Comparison of ENCODE assay signal across 18 cellular contexts in genomic region chr6:48835421-48835958, GRCh38.
DNase-seq lines count a peak whose midpoint lies in the region; ATAC-seq and TF ChIP-seq lines count a peak whose summit lies in the region.
"Had no signal": no experiment of that assay in that cellular context is flagged by ENCODE, and none has a peak within 500 bp of the region (broad histone marks: within the 10 kb centered on the region; RNA-seq: fewer than 3 reads in every experiment).

No MANE protein-coding gene starts in this region.

- no peaks in the 10 kb centered on the region for H3K27me3 Mint-ChIP-seq in activated CD4-positive, alpha-beta memory T cell treated with anti-CD3 and anti-CD28 coated beads for 36 hours
- H3K27me3 Mint-ChIP-seq: activated B cell treated with CpG ODN at 0.5 μM for 24 hours; CD4-positive, CD25-positive, alpha-beta regulatory T cell had no signal

- peaks cover 13% of the 10 kb centered on the region for H3K9me3 Mint-ChIP-seq in activated CD4-positive, alpha-beta memory T cell treated with anti-CD3 and anti-CD28 coated beads for 36 hours

- intact Hi-C loops in activated CD4-positive, alpha-beta memory T cell treated with anti-CD3 and anti-CD28 coated beads for 36 hours (cut with micrococcal nuclease): no loop called here

- no peaks in the 10 kb centered on the region for H3K36me3 Mint-ChIP-seq in activated CD4-positive, alpha-beta memory T cell treated with anti-CD3 and anti-CD28 coated beads for 36 hours
- H3K36me3 Mint-ChIP-seq: CD4-positive, CD25-positive, alpha-beta regulatory T cell had no signal

- CTCF ChIA-PET in activated CD4-positive, alpha-beta memory T cell treated with anti-CD3 and anti-CD28 coated beads for 36 hours (lab: Charles Lee): no interaction called here

- POLR2A ChIA-PET in activated CD4-positive, alpha-beta memory T cell treated with anti-CD3 and anti-CD28 coated beads for 36 hours (lab: Charles Lee): no interaction called here

- no peak for TF ChIP-seq CTCF in choroid plexus epithelial cell (conservative IDR thresholded peaks at IDR 0.05; ENCODE audit: low read depth, low read length)

- no peak overlapping the region for H3K27ac Mint-ChIP-seq in activated CD4-positive, alpha-beta memory T cell treated with anti-CD3 and anti-CD28 coated beads for 36 hours
- H3K27ac Mint-ChIP-seq: activated B cell treated with CpG ODN at 0.5 μM for 24 hours; CD4-positive, CD25-positive, alpha-beta regulatory T cell; H9 had no signal

- H3K4me3 ChIP-seq in choroid plexus epithelial cell (ENCODE audit: low read depth, low read length): no peak overlapping the region
- H3K4me3 ChIP-seq: mucosa of descending colon, Peyer's patch, tibial artery had no signal

- H3K4me3 Mint-ChIP-seq in activated CD4-positive, alpha-beta memory T cell treated with anti-CD3 and anti-CD28 coated beads for 36 hours: no peak overlapping the region
- H3K4me3 Mint-ChIP-seq: activated B cell treated with CpG ODN at 0.5 μM for 24 hours; CD4-positive, CD25-positive, alpha-beta regulatory T cell; H9 had no signal

- DNase-seq in SKM-1 treated with dmso at 0.1 percent for 144 hours (lab: John Stamatoyannopoulos, UW; ENCODE audit: unreplicated experiment) (peak; percentile 27), SKM-1 (lab: John Stamatoyannopoulos, UW; ENCODE audit: unreplicated experiment) (no peak), NOMO-1 treated with DMSO at 0.1 percent for 48 hours (lab: John Stamatoyannopoulos, UW; ENCODE audit: unreplicated experiment) (peak; percentile 76), choroid plexus epithelial cell (ENCODE audit: low read depth) (peak; percentile 61), NCI-H2196 (lab: John Stamatoyannopoulos, UW; ENCODE audit: unreplicated experiment) (no peak)
- no peak for DNase-seq in activated CD4-positive, alpha-beta memory T cell treated with anti-CD3 and anti-CD28 coated beads for 36 hours
- DNase-seq: activated B cell treated with CpG ODN at 0.5 μM for 24 hours; activated effector memory CD4-positive, alpha-beta T cell treated with anti-CD3 and anti-CD28 coated beads, Interleukin-2, amount 50 U/mL, for 16 hours; CD4-positive, CD25-positive, alpha-beta regulatory T cell; DMS79 treated with DMSO at 0.1 percent for 48 hours; H9; kidney glomerular epithelial cell; Peyer's patch; T-helper 1 cell; tibial artery had no signal

- no peaks in the 10 kb centered on the region for H3K4me1 Mint-ChIP-seq in activated CD4-positive, alpha-beta memory T cell treated with anti-CD3 and anti-CD28 coated beads for 36 hours (ENCODE audit: low read depth)
- H3K4me1 Mint-ChIP-seq: activated B cell treated with CpG ODN at 0.5 μM for 24 hours; CD4-positive, CD25-positive, alpha-beta regulatory T cell had no signal

- ATAC-seq in HG03442 (IDR thresholded peaks at IDR 0.05; ENCODE audit: unreplicated experiment): no peak
- ATAC-seq in HG02763 (IDR thresholded peaks at IDR 0.05; ENCODE audit: unreplicated experiment): no peak
- ATAC-seq: mucosa of descending colon had no signal

Comparison
In these comparisons a context has a peak if more than half of its experiments do, and no peak if none do; other contexts are left out.
1. DNase-seq: peak in SKM-1 treated with dmso at 0.1 percent for 144 hours (single experiment), NOMO-1 treated with DMSO at 0.1 percent for 48 hours (single experiment) and choroid plexus epithelial cell (single experiment); none in SKM-1 (single experiment), NCI-H2196 (single experiment) and activated CD4-positive, alpha-beta memory T cell treated with anti-CD3 and anti-CD28 coated beads for 36 hours (single experiment).